ENCODE assay signal across 12 cellular contexts in the genomic region with DNA sequence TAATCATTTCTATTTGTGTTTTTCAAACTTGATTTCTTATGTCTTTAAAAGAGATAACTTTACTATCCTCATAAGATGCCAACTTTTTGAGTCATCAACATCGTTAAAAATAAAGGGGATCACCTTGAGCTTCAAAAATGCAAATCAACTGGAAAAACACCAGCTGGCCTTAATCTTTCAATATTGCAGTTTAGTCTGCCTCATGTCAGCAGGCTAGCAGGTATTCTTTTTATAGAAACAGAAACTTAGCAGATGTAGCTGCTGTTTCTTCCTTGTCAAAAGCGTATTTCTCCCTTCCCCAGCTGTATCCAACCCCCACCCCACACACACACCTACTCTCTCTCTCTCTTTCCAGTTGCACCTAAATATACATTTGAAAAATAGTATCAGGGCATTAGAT.
DNase-seq lines count a peak whose midpoint lies in the region; ATAC-seq lines count a peak whose summit lies in the region.
"Had no signal": no experiment of that assay in that cellular context is flagged by ENCODE, and none has a peak within 500 bp of the region (broad histone marks: within the 10 kb centered on the region; RNA-seq: fewer than 3 reads in every experiment).

No MANE protein-coding gene starts in this region.

- H3K27ac Mint-ChIP-seq in activated naive CD4-positive, alpha-beta T cell treated with anti-CD3 and anti-CD28 coated beads, Interleukin-2, amount 10 ng/mL, durations not matched to agents 7 days and 5 days = no peak overlapping the region
- no peak overlapping the region for H3K27ac Mint-ChIP-seq in stimulated activated effector memory CD8-positive, alpha-beta T cell treated with anti-CD3 and anti-CD28 coated beads, Interleukin-12 subunit alpha, Interleukin-12 subunit beta, amount 100 ng/mL, for 72 hours
- H3K27ac Mint-ChIP-seq: stimulated activated naive CD8-positive, alpha-beta T cell treated with anti-CD3 and anti-CD28 coated beads, Interleukin-15, amount 100 ng/mL, for 72 hours had no signal

- H3K4me1 ChIP-seq in endocrine pancreas (ENCODE audit: control insufficient read depth, insufficient read depth, low read length) = peaks cover 11% of the 10 kb centered on the region

- H3K9me3 Mint-ChIP-seq in activated naive CD4-positive, alpha-beta T cell treated with anti-CD3 and anti-CD28 coated beads, Interleukin-2, amount 10 ng/mL, durations not matched to agents 7 days and 5 days = no peaks in the 10 kb centered on the region
- peaks cover 10% of the 10 kb centered on the region for H3K9me3 Mint-ChIP-seq in stimulated activated effector memory CD8-positive, alpha-beta T cell treated with anti-CD3 and anti-CD28 coated beads, Interleukin-12 subunit alpha, Interleukin-12 subunit beta, amount 100 ng/mL, for 72 hours

- no peaks in the 10 kb centered on the region for H3K36me3 ChIP-seq in endocrine pancreas (ENCODE audit: control insufficient read depth, insufficient read depth, low read length)

- H3K9me3 ChIP-seq in endocrine pancreas (ENCODE audit: control insufficient read depth, low read length) = no peaks in the 10 kb centered on the region

- ATAC-seq in GM18868 (IDR thresholded peaks at IDR 0.05; ENCODE audit: unreplicated experiment) = peak; percentile 95
- ATAC-seq in GM21737 (IDR thresholded peaks at IDR 0.05; ENCODE audit: unreplicated experiment) = peak; percentile 99
- ATAC-seq in HG03378 (IDR thresholded peaks at IDR 0.05; ENCODE audit: unreplicated experiment) = peak; percentile 93
- ATAC-seq in stimulated activated effector memory CD8-positive, alpha-beta T cell treated with anti-CD3 and anti-CD28 coated beads, Interleukin-12 subunit alpha, Interleukin-12 subunit beta, amount 100 ng/mL, for 72 hours = no peak
- ATAC-seq: stimulated activated naive CD8-positive, alpha-beta T cell treated with anti-CD3 and anti-CD28 coated beads, Interleukin-15, amount 100 ng/mL, for 72 hours had no signal

- no peaks in the 10 kb centered on the region for H3K36me3 Mint-ChIP-seq in activated naive CD4-positive, alpha-beta T cell treated with anti-CD3 and anti-CD28 coated beads, Interleukin-2, amount 10 ng/mL, durations not matched to agents 7 days and 5 days
- no peaks in the 10 kb centered on the region for H3K36me3 Mint-ChIP-seq in stimulated activated effector memory CD8-positive, alpha-beta T cell treated with anti-CD3 and anti-CD28 coated beads, Interleukin-12 subunit alpha, Interleukin-12 subunit beta, amount 100 ng/mL, for 72 hours

- no peaks in the 10 kb centered on the region for H3K27me3 ChIP-seq in endocrine pancreas (ENCODE audit: control insufficient read depth, insufficient read depth, low read length)

- CTCF ChIA-PET in activated naive CD4-positive, alpha-beta T cell treated with anti-CD3 and anti-CD28 coated beads, Interleukin-2, amount 10 ng/mL, durations not matched to agents 7 days and 5 days (lab: Charles Lee) = no interaction called here

- no peaks in the 10 kb centered on the region for H3K4me1 Mint-ChIP-seq in activated naive CD4-positive, alpha-beta T cell treated with anti-CD3 and anti-CD28 coated beads, Interleukin-2, amount 10 ng/mL, durations not matched to agents 7 days and 5 days
- no peaks in the 10 kb centered on the region for H3K4me1 Mint-ChIP-seq in stimulated activated effector memory CD8-positive, alpha-beta T cell treated with anti-CD3 and anti-CD28 coated beads, Interleukin-12 subunit alpha, Interleukin-12 subunit beta, amount 100 ng/mL, for 72 hours
- H3K4me1 Mint-ChIP-seq: stimulated activated naive CD8-positive, alpha-beta T cell treated with anti-CD3 and anti-CD28 coated beads, Interleukin-15, amount 100 ng/mL, for 72 hours had no signal

- no peak overlapping the region for H3K9ac ChIP-seq in endocrine pancreas (ENCODE audit: control insufficient read depth, insufficient read depth, low read length)

- H3K27me3 Mint-ChIP-seq in activated naive CD4-positive, alpha-beta T cell treated with anti-CD3 and anti-CD28 coated beads, Interleukin-2, amount 10 ng/mL, durations not matched to agents 7 days and 5 days = no peaks in the 10 kb centered on the region
- H3K27me3 Mint-ChIP-seq: stimulated activated naive CD8-positive, alpha-beta T cell treated with anti-CD3 and anti-CD28 coated beads, Interleukin-15, amount 100 ng/mL, for 72 hours had no signal

- DNase-seq in activated naive CD4-positive, alpha-beta T cell treated with anti-CD3 and anti-CD28 coated beads, Interleukin-2, amount 10 ng/mL, durations not matched to agents 7 days and 5 days = no peak
- no peak for DNase-seq in SIG-M5 (lab: John Stamatoyannopoulos, UW)
- DNase-seq in retina = no peak
- no peak for DNase-seq in stimulated activated effector memory CD8-positive, alpha-beta T cell treated with anti-CD3 and anti-CD28 coated beads, Interleukin-12 subunit alpha, Interleukin-12 subunit beta, amount 100 ng/mL, for 72 hours (ENCODE audit: low spot score in 2 of 2)
- DNase-seq: EL; midbrain; NK-92 treated with Interleukin-12 subunit alpha and Interleukin-12 subunit beta, amount 100 ng/mL, for 24 hours; stimulated activated naive CD8-positive, alpha-beta T cell treated with anti-CD3 and anti-CD28 coated beads, Interleukin-15, amount 100 ng/mL, for 72 hours had no signal

- H3K4me3 ChIP-seq in endocrine pancreas (ENCODE audit: control insufficient read depth, insufficient read depth, low read length) = peak overlapping the region; percentile 24

- no peak overlapping the region for H3K4me3 Mint-ChIP-seq in activated naive CD4-positive, alpha-beta T cell treated with anti-CD3 and anti-CD28 coated beads, Interleukin-2, amount 10 ng/mL, durations not matched to agents 7 days and 5 days
- no peak overlapping the region for H3K4me3 Mint-ChIP-seq in stimulated activated effector memory CD8-positive, alpha-beta T cell treated with anti-CD3 and anti-CD28 coated beads, Interleukin-12 subunit alpha, Interleukin-12 subunit beta, amount 100 ng/mL, for 72 hours
- H3K4me3 Mint-ChIP-seq: stimulated activated naive CD8-positive, alpha-beta T cell treated with anti-CD3 and anti-CD28 coated beads, Interleukin-15, amount 100 ng/mL, for 72 hours had no signal
